In the genomic region with DNA sequence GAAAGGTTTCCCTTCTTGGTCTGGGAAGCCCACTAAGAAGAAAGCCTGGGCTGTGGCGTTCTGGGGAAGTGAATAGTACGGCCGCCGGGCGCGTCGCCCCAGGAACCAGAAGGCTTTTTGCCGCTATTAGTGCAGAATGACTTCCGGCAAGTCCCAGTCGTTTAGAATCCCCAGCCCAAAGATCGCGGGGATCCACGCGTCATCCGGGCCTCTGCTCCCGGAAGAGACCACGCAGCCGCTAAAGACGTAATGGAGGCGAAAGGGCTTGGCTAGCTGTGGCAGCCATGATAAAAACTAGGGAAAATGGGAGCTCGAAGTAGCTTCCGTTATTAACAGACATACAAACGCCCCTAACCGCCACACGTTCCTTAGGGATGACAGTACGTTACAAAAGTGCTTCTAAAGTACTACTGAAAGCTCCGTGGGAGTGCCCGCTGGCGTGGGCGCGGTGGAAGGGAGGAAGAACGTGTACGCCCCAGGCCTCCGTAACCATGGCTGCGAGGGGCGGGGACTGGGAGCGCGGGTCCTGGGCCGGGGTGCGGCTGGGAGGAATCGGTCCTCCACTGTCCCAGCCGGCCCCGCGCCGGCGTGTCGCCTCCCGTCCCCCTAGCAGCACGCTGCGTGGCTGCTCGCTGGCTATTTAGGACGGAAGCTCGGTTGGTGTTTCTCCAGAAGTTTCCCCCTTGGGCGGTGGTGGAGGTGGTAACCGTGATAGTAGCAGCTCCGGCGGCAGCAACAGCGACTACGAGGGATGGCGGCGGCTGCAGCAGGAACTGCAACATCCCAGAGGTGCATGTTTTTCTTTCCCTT, we compare ENCODE assay signal across 8 cellular contexts. TPM values are rescaled to one million over a fixed set of nuclear protein-coding genes. Genes with fewer than 3 reads are reported as not detected.
DNase-seq lines count a peak whose midpoint lies in the region; ATAC-seq and TF ChIP-seq lines count a peak whose summit lies in the region.

A gene (plus strand): TSS at position 667 of the 810 bp plus-strand sequence. CDS start 85 bp downstream, at position 752.

- no peaks in the 10 kb centered on the region for H3K27me3 ChIP-seq in BJ (ENCODE audit: control insufficient read depth, insufficient read depth, low read length)

- POLR2A ChIA-PET in BJ (lab: Charles Lee): interaction anchor here (0.6 to 2.4 kb wide), 4 partner anchors 13 to 53 kb away, joined by 4 to 12 read pairs (median 11); no protein-coding TSS in a partner anchor

- ATAC-seq in HG03442 (IDR thresholded peaks at IDR 0.05; ENCODE audit: unreplicated experiment): peak; percentile 95

- CTCF ChIA-PET in BJ (lab: Yijun Ruan, JAX): interaction anchor here (0.6 to 2.5 kb wide), 13 partner anchors 11 to 722 kb away, joined by 3 to 33 read pairs (median 3); no protein-coding TSS in a partner anchor

- TF ChIP-seq CTCF in BJ (IDR thresholded peaks at IDR 0.05; ENCODE audit: insufficient read depth, low read depth, low read length) (peak; percentile 75), choroid plexus epithelial cell (conservative IDR thresholded peaks at IDR 0.05; ENCODE audit: low read depth, low read length) (peak; percentile 77)

- peak within 1 kb of the TSS; percentile 74 for H3K4me3 ChIP-seq in BJ (ENCODE audit: low read depth, low read length)
- peak within 1 kb of the TSS; percentile 95 for H3K4me3 ChIP-seq in choroid plexus epithelial cell (ENCODE audit: low read depth, low read length)

- DNase-seq in BJ (ENCODE audit: low read depth): peak; percentile 88
- peak; percentile 78 for DNase-seq in GM19238 (ENCODE audit: insufficient read length, low spot score)
- peak; percentile 92 for DNase-seq in NCI-H510A treated with DMSO at 0.1 percent for 48 hours (lab: John Stamatoyannopoulos, UW)
- peak; percentile 88 to 89 for DNase-seq in activated CD4-positive, alpha-beta T cell treated with anti-CD3 and anti-CD28 coated beads for 24 hours (ENCODE audit: low read depth in 2 of 2)
- peak; percentile 99 for DNase-seq in choroid plexus epithelial cell (ENCODE audit: low read depth)
- DNase-seq in kidney glomerular epithelial cell (lab: John Stamatoyannopoulos, UW): peak; percentile 89
- DNase-seq in stimulated activated CD4-positive, alpha-beta T cell treated with anti-CD3 and anti-CD28 coated beads, Interleukin-1b, Interleukin-23, amount 100 ng/mL, for 1 hour (ENCODE audit: low read depth in 2 of 2): peak; percentile 84 to 90

- H3K36me3 ChIP-seq in BJ (ENCODE audit: control insufficient read depth, insufficient read depth, low read length): peaks cover 2% of the 10 kb centered on the region; the same call in 1 of the 2 replicates

RNA-seq across cellular contexts. Expression of the gene that starts here (rescaled TPM):
- 28.5 and 49.6 TPM in 2 replicates for polyA plus RNA-seq in BJ (2011; rRNA removed)
- polyA minus RNA-seq in BJ (2011; rRNA and poly(A)+ RNA removed): 36.5 and 46.7 TPM in 2 replicates

Comparison
In these comparisons a context has a peak if more than half of its experiments do, and no peak if none do; other contexts are left out.
1. Peak in every context shown above with its lines: DNase-seq, ATAC-seq and H3K4me3 ChIP-seq.